18 cellular contexts compared by ENCODE assay signal in genomic region chr13:81048026-81048461, GRCh38.
DNase-seq lines count a peak whose midpoint lies in the region; ATAC-seq and TF ChIP-seq lines count a peak whose summit lies in the region.
"Had no signal": no experiment of that assay in that cellular context is flagged by ENCODE, and none has a peak within 500 bp of the region (broad histone marks: within the 10 kb centered on the region; RNA-seq: fewer than 3 reads in every experiment).

No MANE protein-coding gene starts in this region.

- peak; percentile 49 for ATAC-seq in GM18858 (IDR thresholded peaks at IDR 0.05; ENCODE audit: unreplicated experiment)
- peak; percentile 12 for ATAC-seq in foreskin keratinocyte
- ATAC-seq in GM18873 (IDR thresholded peaks at IDR 0.05; ENCODE audit: low FRiP score, unreplicated experiment) = no peak
- ATAC-seq in upper lobe of left lung (ENCODE audit: low FRiP score in 2 of 2) = no peak
- ATAC-seq: activated CD8-positive, alpha-beta T cell treated with anti-CD3 and anti-CD28 coated beads, Interleukin-2, amount 10 ng/mL, durations not matched to agents 7 days and 5 days; HCT116; mucosa of descending colon had no signal

- H3K27me3 ChIP-seq in foreskin keratinocyte = no peaks in the 10 kb centered on the region
- no peaks in the 10 kb centered on the region for H3K27me3 ChIP-seq in upper lobe of left lung
- H3K27me3 ChIP-seq: MG63, Peyer's patch had no signal

- H3K36me3 ChIP-seq in upper lobe of left lung = no peaks in the 10 kb centered on the region
- H3K36me3 ChIP-seq: MG63, Peyer's patch had no signal

- no peak overlapping the region for H3K4me3 ChIP-seq in upper lobe of left lung
- H3K4me3 ChIP-seq: MG63, mucosa of descending colon, Peyer's patch had no signal

- no peaks in the 10 kb centered on the region for H3K4me1 ChIP-seq in foreskin keratinocyte
- H3K4me1 ChIP-seq in upper lobe of left lung = no peaks in the 10 kb centered on the region
- H3K4me1 ChIP-seq: Peyer's patch had no signal

- 68 to 81% methylated on average over 6 to 7 of the region's 7 CpGs for WGBS in upper lobe of left lung, 2 donors

- no peak for TF ChIP-seq EP300 in upper lobe of left lung (IDR thresholded peaks at IDR 0.05)

- TF ChIP-seq CTCF in foreskin keratinocyte (conservative IDR thresholded peaks at IDR 0.05) = no peak
- no peak for TF ChIP-seq CTCF in upper lobe of left lung (IDR thresholded peaks at IDR 0.05)

- H3K9me3 ChIP-seq in upper lobe of left lung = no peaks in the 10 kb centered on the region
- H3K9me3 ChIP-seq: MG63, mucosa of descending colon, Peyer's patch had no signal

- DNase-seq in A172 (ENCODE audit: low spot score) (peak; percentile 4), NCI-H446 treated with DMSO at 0.1 percent for 48 hours (lab: John Stamatoyannopoulos, UW) (peak; percentile 11), foreskin keratinocyte (no peak), upper lobe of left lung (no peak), erythroblast (lab: John Stamatoyannopoulos, UW) (no peak), NCI-H748 (lab: John Stamatoyannopoulos, UW; ENCODE audit: unreplicated experiment) (no peak)
- DNase-seq: activated CD8-positive, alpha-beta T cell treated with anti-CD3 and anti-CD28 coated beads, Interleukin-2, amount 10 ng/mL, durations not matched to agents 7 days and 5 days; activated gamma-delta T cell treated with Interleukin-2 at 50 U/mL for 16 hours; DMS153; MG63; mucosa of descending colon; NCI-H226; Peyer's patch; stimulated activated CD4-positive, alpha-beta T cell treated with anti-CD3 and anti-CD28 coated beads, Interleukin-15, amount 100 ng/mL, for 24 hours; trophoblast cell had no signal

- no peak for TF ChIP-seq POLR2A in upper lobe of left lung (IDR thresholded peaks at IDR 0.05)
- no peak for TF ChIP-seq POLR2A in erythroblast (IDR thresholded peaks at IDR 0.05; ENCODE audit: low read length)

- H3K27ac ChIP-seq in foreskin keratinocyte (no peak overlapping the region), upper lobe of left lung (no peak overlapping the region)
- H3K27ac ChIP-seq: Peyer's patch had no signal

Comparison
In these comparisons a context has a peak if more than half of its experiments do, and no peak if none do; other contexts are left out.
1. DNase-seq: peak in A172 (single experiment) and NCI-H446 treated with DMSO at 0.1 percent for 48 hours (single experiment); none in foreskin keratinocyte (0 of 2), upper lobe of left lung (0 of 2), erythroblast (0 of 2) and NCI-H748 (single experiment).
2. ATAC-seq: peak in GM18858 (single experiment) and foreskin keratinocyte (single experiment); none in GM18873 (single experiment) and upper lobe of left lung (0 of 2).